Comparison of ENCODE assay signal across 1 cellular context in genomic region chr2:233369897-233370758, GRCh38.
TF ChIP-seq lines count a peak whose summit lies in the region.

No MANE protein-coding gene starts in this region.

TF ChIP-seq in H1, 55 proteins besides CTCF, POLR2A, EP300 and RAD21:
- TF ChIP-seq FOSL1 (IDR thresholded peaks at IDR 0.05; ENCODE audit: insufficient read depth, low read depth, low read length) (no peak), CHD7 (IDR thresholded peaks at IDR 0.05; ENCODE audit: insufficient replicate concordance, low read length) (no peak), NANOG (IDR thresholded peaks at IDR 0.05; ENCODE audit: insufficient read depth, low read depth, low read length, poor library complexity, severe bottlenecking) (no peak)
